In the genomic region with DNA sequence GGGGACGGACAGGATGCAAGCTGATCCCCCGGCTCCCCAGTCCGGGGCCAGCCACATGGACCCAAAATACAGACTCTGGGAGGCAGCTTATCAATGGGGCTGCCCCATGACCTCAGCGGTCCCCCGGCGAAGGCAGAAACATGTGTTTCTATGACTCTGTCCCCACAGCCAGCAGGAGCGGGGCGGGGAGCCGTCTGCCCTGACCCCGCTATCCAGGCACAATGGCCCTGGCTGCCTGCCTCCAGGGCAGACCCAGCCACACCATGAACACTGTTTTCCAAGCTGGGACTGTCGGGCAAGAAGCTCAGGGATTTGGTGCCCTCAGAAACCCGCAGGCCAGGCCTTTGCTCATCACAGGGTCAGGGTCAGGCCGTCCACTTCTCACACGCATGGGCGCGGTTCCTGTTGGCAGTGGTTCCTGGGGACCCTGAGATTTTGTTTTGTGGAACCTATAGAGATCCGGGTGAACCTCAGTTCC, we compare ENCODE assay signal across 11 cellular contexts.
DNase-seq lines count a peak whose midpoint lies in the region; ATAC-seq lines count a peak whose summit lies in the region.
"Had no signal": no experiment of that assay in that cellular context is flagged by ENCODE, and none has a peak within 500 bp of the region (broad histone marks: within the 10 kb centered on the region; RNA-seq: fewer than 3 reads in every experiment).

No MANE protein-coding gene starts in this region.

- DNase-seq in Right ventricle myocardium superior = peak; percentile 89
- DNase-seq in left ventricle myocardium superior = no peak
- peak; percentile 54 for DNase-seq in inferior parietal cortex (ENCODE audit: extremely low spot score)
- DNase-seq in putamen (ENCODE audit: low spot score) = peak; percentile 80
- DNase-seq in EL = no peak
- DNase-seq in UCSD-AML1 (lab: John Stamatoyannopoulos, UW; ENCODE audit: unreplicated experiment) = no peak
- DNase-seq in SIG-M5 (lab: John Stamatoyannopoulos, UW) = no peak
- DNase-seq: glutamatergic neuron, naive B cell, NCI-H526 treated with DMSO at 0.1 percent for 48 hours had no signal

- ATAC-seq in Right ventricle myocardium superior (ENCODE audit: poor library complexity) (peak; percentile 47), left ventricle myocardium superior (no peak), HG02938 (IDR thresholded peaks at IDR 0.05; ENCODE audit: unreplicated experiment) (no peak)

- intact Hi-C loops in Right ventricle myocardium superior (cut with DNase I) = no loop called here
- intact Hi-C loops in left ventricle myocardium superior (cut with micrococcal nuclease) = no loop called here

Comparison
In these comparisons a context has a peak if more than half of its experiments do, and no peak if none do; other contexts are left out.
1. DNase-seq: peak in Right ventricle myocardium superior (single experiment), inferior parietal cortex (single experiment) and putamen (single experiment); none in left ventricle myocardium superior (single experiment), EL (single experiment), UCSD-AML1 (single experiment) and SIG-M5 (single experiment).